Comparison of ENCODE assay signal across 12 cellular contexts in genomic region chr4:151905197-151905596, GRCh38.
DNase-seq lines count a peak whose midpoint lies in the region; ATAC-seq lines count a peak whose summit lies in the region.
"Had no signal": no experiment of that assay in that cellular context is flagged by ENCODE, and none has a peak within 500 bp of the region (broad histone marks: within the 10 kb centered on the region; RNA-seq: fewer than 3 reads in every experiment).

No MANE protein-coding gene starts in this region.

- no peaks in the 10 kb centered on the region for H3K4me1 Mint-ChIP-seq in activated CD4-positive, alpha-beta T cell treated with anti-CD3 and anti-CD28 coated beads for 36 hours
- peaks cover 8 to 13% of the 10 kb centered on the region in 2 donors for H3K4me1 Mint-ChIP-seq in stimulated activated naive B cell treated with anti-CD40 and anti-IgM and Interleukin-4, amounts not matched to agents 10 μg/mL and 1 μg/mL and 100 μg/mL, for 72 hours
- H3K4me1 Mint-ChIP-seq: T-helper 17 cell had no signal

- no peak for DNase-seq in activated CD4-positive, alpha-beta T cell treated with anti-CD3 and anti-CD28 coated beads for 36 hours
- no peak for DNase-seq in activated CD4-positive, alpha-beta T cell treated with anti-CD3 and anti-CD28 coated beads for 1 hour
- DNase-seq in stimulated activated naive B cell treated with anti-CD40 and anti-IgM and Interleukin-4, amounts not matched to agents 10 μg/mL and 1 μg/mL and 100 μg/mL, for 72 hours, result no peak
- DNase-seq in DMS153 (lab: John Stamatoyannopoulos, UW) (no peak), AML-193 (lab: John Stamatoyannopoulos, UW) (no peak), NCI-H2107 treated with DMSO at 0.1 percent for 48 hours (lab: John Stamatoyannopoulos, UW; ENCODE audit: unreplicated experiment) (no peak)
- DNase-seq: activated CD8-positive, alpha-beta memory T cell treated with anti-CD3 and anti-CD28 coated beads, Interleukin-2, amount 50 U/mL, for 4 hours; NCI-H748 treated with DMSO at 0.1 percent for 48 hours; sigmoid colon; T-helper 17 cell had no signal

- H3K9me3 Mint-ChIP-seq in activated CD4-positive, alpha-beta T cell treated with anti-CD3 and anti-CD28 coated beads for 36 hours (ENCODE audit: low read depth), result peaks cover 25% of the 10 kb centered on the region
- H3K9me3 Mint-ChIP-seq in stimulated activated naive B cell treated with anti-CD40 and anti-IgM and Interleukin-4, amounts not matched to agents 10 μg/mL and 1 μg/mL and 100 μg/mL, for 72 hours, result peaks cover 24 to 26% of the 10 kb centered on the region in 2 donors

- H3K27ac Mint-ChIP-seq in activated CD4-positive, alpha-beta T cell treated with anti-CD3 and anti-CD28 coated beads for 36 hours, result no peak overlapping the region
- H3K27ac Mint-ChIP-seq in stimulated activated naive B cell treated with anti-CD40 and anti-IgM and Interleukin-4, amounts not matched to agents 10 μg/mL and 1 μg/mL and 100 μg/mL, for 72 hours, result no peak overlapping the region
- H3K27ac Mint-ChIP-seq: T-helper 17 cell had no signal

- peaks cover 7% of the 10 kb centered on the region for H3K36me3 Mint-ChIP-seq in activated CD4-positive, alpha-beta T cell treated with anti-CD3 and anti-CD28 coated beads for 36 hours (ENCODE audit: low read depth)
- peaks cover 1 to 6% of the 10 kb centered on the region in 2 donors for H3K36me3 Mint-ChIP-seq in stimulated activated naive B cell treated with anti-CD40 and anti-IgM and Interleukin-4, amounts not matched to agents 10 μg/mL and 1 μg/mL and 100 μg/mL, for 72 hours

- CTCF ChIA-PET in activated CD4-positive, alpha-beta T cell treated with anti-CD3 and anti-CD28 coated beads for 36 hours (lab: Charles Lee), result no interaction called here

- peak; percentile 19 for ATAC-seq in activated CD4-positive, alpha-beta T cell treated with anti-CD3 and anti-CD28 coated beads for 36 hours
- peak; percentile 80 for ATAC-seq in HG02571 (IDR thresholded peaks at IDR 0.05; ENCODE audit: unreplicated experiment)
- peak; percentile 92 for ATAC-seq in HG03342 (IDR thresholded peaks at IDR 0.05; ENCODE audit: unreplicated experiment)
- ATAC-seq in stimulated activated naive B cell treated with anti-CD40 and anti-IgM and Interleukin-4, amounts not matched to agents 10 μg/mL and 1 μg/mL and 100 μg/mL, for 72 hours (replicated peaks), result peak; percentile 78 to 83
- ATAC-seq: T-helper 17 cell had no signal

- intact Hi-C loops in activated CD4-positive, alpha-beta T cell treated with anti-CD3 and anti-CD28 coated beads for 36 hours (cut with DNase I, micrococcal nuclease), result no loop called here

- no peak overlapping the region for H3K4me3 Mint-ChIP-seq in activated CD4-positive, alpha-beta T cell treated with anti-CD3 and anti-CD28 coated beads for 36 hours
- no peak overlapping the region for H3K4me3 Mint-ChIP-seq in stimulated activated naive B cell treated with anti-CD40 and anti-IgM and Interleukin-4, amounts not matched to agents 10 μg/mL and 1 μg/mL and 100 μg/mL, for 72 hours
- H3K4me3 Mint-ChIP-seq: T-helper 17 cell had no signal

- no peaks in the 10 kb centered on the region for H3K27me3 Mint-ChIP-seq in activated CD4-positive, alpha-beta T cell treated with anti-CD3 and anti-CD28 coated beads for 36 hours
- no peaks in the 10 kb centered on the region for H3K27me3 Mint-ChIP-seq in stimulated activated naive B cell treated with anti-CD40 and anti-IgM and Interleukin-4, amounts not matched to agents 10 μg/mL and 1 μg/mL and 100 μg/mL, for 72 hours
- H3K27me3 Mint-ChIP-seq: T-helper 17 cell had no signal

- POLR2A ChIA-PET in activated CD4-positive, alpha-beta T cell treated with anti-CD3 and anti-CD28 coated beads for 36 hours (lab: Charles Lee), result no interaction called here

Comparison
In these comparisons a context has a peak if more than half of its experiments do, and no peak if none do; other contexts are left out.
1. ATAC-seq: peak in every context shown above with its lines; median percentile 92 in HG03342; 80 in stimulated activated naive B cell treated with anti-CD40 and anti-IgM and Interleukin-4, amounts not matched to agents 10 μg/mL and 1 μg/mL and 100 μg/mL, for 72 hours; 80 in HG02571; 19 in activated CD4-positive, alpha-beta T cell treated with anti-CD3 and anti-CD28 coated beads for 36 hours.